ENCODE assay signal across 28 cellular contexts in the genomic region with DNA sequence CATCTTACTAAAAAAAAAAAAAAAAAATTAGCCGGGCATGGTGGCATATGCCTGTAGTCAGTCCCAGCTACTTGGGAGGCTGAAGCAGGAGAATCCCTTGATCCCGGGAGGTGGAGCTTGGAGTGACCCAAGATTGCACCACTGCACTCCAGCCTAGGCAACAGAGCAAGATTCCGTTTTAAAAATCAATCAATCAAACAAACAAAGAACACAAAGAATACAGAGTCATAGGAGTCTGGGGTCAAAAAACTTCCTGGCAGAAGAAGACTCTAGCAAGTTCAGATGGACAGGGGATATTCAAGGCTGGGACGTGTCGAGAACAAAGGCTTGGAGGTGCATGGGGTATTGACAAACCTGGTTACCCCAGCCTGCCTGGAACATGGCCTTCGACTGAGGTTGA.
"Had no signal": no experiment of that assay in that cellular context is flagged by ENCODE, and none has a peak within 500 bp of the region (broad histone marks: within the 10 kb centered on the region; RNA-seq: fewer than 3 reads in every experiment).

No MANE protein-coding gene starts in this region.

- H3K9me3 Mint-ChIP-seq: naive thymus-derived CD8-positive, alpha-beta T cell; natural killer cell treated with Interleukin-12 subunit alpha and Interleukin-12 subunit beta and Interleukin-15 and Interleukin-18, amount 100 ng/mL, for 72 hours; nephron progenitor cell; stimulated activated naive CD8-positive, alpha-beta T cell treated with anti-CD3 and anti-CD28 coated beads, Interleukin-15, amount 100 ng/mL, for 72 hours had no signal

- H3K4me1 Mint-ChIP-seq: naive B cell; naive thymus-derived CD8-positive, alpha-beta T cell; nephron progenitor cell; stimulated activated memory B cell treated with anti-CD40 and anti-IgM and Interleukin-4, amounts not matched to agents 10 μg/mL and 1 μg/mL and 100 μg/mL, for 72 hours; stimulated activated naive CD8-positive, alpha-beta T cell treated with anti-CD3 and anti-CD28 coated beads, Interleukin-15, amount 100 ng/mL, for 72 hours had no signal

- H3K4me3 Mint-ChIP-seq: naive thymus-derived CD8-positive, alpha-beta T cell; natural killer cell treated with Interleukin-12 subunit alpha and Interleukin-12 subunit beta and Interleukin-15 and Interleukin-18, amount 100 ng/mL, for 72 hours; nephron progenitor cell; stimulated activated memory B cell treated with anti-CD40 and anti-IgM and Interleukin-4, amounts not matched to agents 10 μg/mL and 1 μg/mL and 100 μg/mL, for 72 hours; stimulated activated naive CD8-positive, alpha-beta T cell treated with anti-CD3 and anti-CD28 coated beads, Interleukin-15, amount 100 ng/mL, for 72 hours had no signal

- H3K27ac Mint-ChIP-seq: naive B cell; naive thymus-derived CD8-positive, alpha-beta T cell; natural killer cell treated with Interleukin-12 subunit alpha and Interleukin-12 subunit beta and Interleukin-15 and Interleukin-18, amount 100 ng/mL, for 72 hours; nephron progenitor cell; stimulated activated memory B cell treated with anti-CD40 and anti-IgM and Interleukin-4, amounts not matched to agents 10 μg/mL and 1 μg/mL and 100 μg/mL, for 72 hours had no signal

- H3K4me1 ChIP-seq: pancreas, prostate gland, suprapubic skin, tibial artery, transverse colon, upper lobe of left lung, vagina had no signal

- H3K27me3 ChIP-seq: pancreas, suprapubic skin, testis, tibial artery, transverse colon, upper lobe of left lung, vagina had no signal

- H3K9me3 ChIP-seq: neutrophil, pancreas, prostate gland, suprapubic skin, testis, tibial artery, transverse colon, upper lobe of left lung, vagina had no signal

- H3K36me3 ChIP-seq: neutrophil, pancreas, prostate gland, suprapubic skin, tibial artery, transverse colon, upper lobe of left lung, vagina had no signal

- DNase-seq: naive B cell; naive thymus-derived CD8-positive, alpha-beta T cell; nephron progenitor cell; nucleus accumbens; pancreas; right cardiac atrium; stimulated activated CD4-positive, alpha-beta T cell treated with anti-CD3 and anti-CD28 coated beads, Interleukin-15, amount 100 ng/mL, for 24 hours; stimulated activated CD4-positive, alpha-beta T cell treated with anti-CD3 and anti-CD28 coated beads, Interleukin-2, amount 100 ng/mL, for 24 hours; stimulated activated CD4-positive, alpha-beta T cell treated with anti-CD3 and anti-CD28 coated beads, Interleukin-2, amount 100 ng/mL, for 48 hours; stimulated activated CD4-positive, alpha-beta T cell treated with anti-CD3 and anti-CD28 coated beads, Interleukin-4, amount 100 ng/mL, for 4 hours; stimulated activated CD8-positive, alpha-beta memory T cell treated with anti-CD3 and anti-CD28 coated beads, Interleukin-4, amount 100 ng/mL, for 48 hours; stimulated activated naive CD4-positive, alpha-beta T cell; stimulated activated naive CD8-positive, alpha-beta T cell treated with anti-CD3 and anti-CD28 coated beads, Interleukin-15, amount 100 ng/mL, for 72 hours; stimulated activated naive CD8-positive, alpha-beta T cell treated with anti-CD3 and anti-CD28 coated beads, Interleukin-15, Interleukin-2, amounts not matched to agents 100 U/mL and 50 U/mL, for 24 hours; substantia nigra; testis; tibial artery; transverse colon; upper lobe of left lung had no signal

- H3K27ac ChIP-seq: neutrophil, pancreas, prostate gland, skin epidermis, suprapubic skin, testis, tibial artery, transverse colon, upper lobe of left lung, vagina had no signal

- FAIRE-seq: pancreas, urothelium cell line had no signal

- H3K36me3 Mint-ChIP-seq: naive B cell; naive thymus-derived CD8-positive, alpha-beta T cell; natural killer cell treated with Interleukin-12 subunit alpha and Interleukin-12 subunit beta and Interleukin-15 and Interleukin-18, amount 100 ng/mL, for 72 hours; stimulated activated memory B cell treated with anti-CD40 and anti-IgM and Interleukin-4, amounts not matched to agents 10 μg/mL and 1 μg/mL and 100 μg/mL, for 72 hours had no signal

- H3K4me3 ChIP-seq: pancreas, prostate gland, skin epidermis, suprapubic skin, testis, tibial artery, transverse colon, upper lobe of left lung, vagina had no signal

- ATAC-seq: naive thymus-derived CD8-positive, alpha-beta T cell; natural killer cell treated with Interleukin-12 subunit alpha and Interleukin-12 subunit beta and Interleukin-15 and Interleukin-18, amount 100 ng/mL, for 72 hours; pancreas; right cardiac atrium; sciatic nerve; stimulated activated memory B cell treated with anti-CD40 and anti-IgM and Interleukin-4, amounts not matched to agents 10 μg/mL and 1 μg/mL and 100 μg/mL, for 72 hours; stimulated activated naive CD8-positive, alpha-beta T cell treated with anti-CD3 and anti-CD28 coated beads, Interleukin-15, amount 100 ng/mL, for 72 hours; stimulated activated naive CD8-positive, alpha-beta T cell treated with anti-CD3 and anti-CD28 coated beads, Interleukin-15, Interleukin-2, amounts not matched to agents 100 U/mL and 50 U/mL, for 24 hours had no signal
